In genomic region chr13:46006688-46007452, GRCh38 we compare ENCODE assay signal across 24 cellular contexts.
"Had no signal": no experiment of that assay in that cellular context is flagged by ENCODE, and none has a peak within 500 bp of the region (broad histone marks: within the 10 kb centered on the region; RNA-seq: fewer than 3 reads in every experiment).

No MANE protein-coding gene starts in this region.

- H3K9ac ChIP-seq: parathyroid adenoma had no signal

- H3K4me1 ChIP-seq: ascending aorta, heart right ventricle, parathyroid adenoma, tibial artery had no signal

- H3K4me3 Mint-ChIP-seq: activated CD8-positive, alpha-beta T cell treated with anti-CD3 and anti-CD28 coated beads, Interleukin-2, amount 10 ng/mL, durations not matched to agents 7 days and 5 days; activated naive CD4-positive, alpha-beta T cell treated with anti-CD3 and anti-CD28 coated beads, Interleukin-2, amount 50 U/mL, for 24 hours; activated T-helper 1 cell treated with anti-CD3 and anti-CD28 coated beads, Interleukin-12 subunit alpha, Interleukin-12 subunit beta, Interleukin-2, Interleukin-4 antibody, amounts not matched to agents 30 ng/mL and 10 ng/mL and 1 ng/mL, durations not matched to agents 14 hours and 24 hours and 36 hours; memory B cell; nephron progenitor cell; stimulated activated naive CD8-positive, alpha-beta T cell treated with anti-CD3 and anti-CD28 coated beads, Interleukin-15, Interleukin-2, amounts not matched to agents 100 ng/mL and 50 ng/mL, for 24 hours had no signal

- H3K27me3 ChIP-seq: ascending aorta, esophagus squamous epithelium, heart right ventricle, tibial artery had no signal

- H3K4me1 Mint-ChIP-seq: nephron progenitor cell had no signal

- H3K27ac ChIP-seq: ascending aorta, coronary artery, esophagus squamous epithelium, heart right ventricle, parathyroid adenoma, tibial artery, VCaP had no signal

- H3K79me2 ChIP-seq: parathyroid adenoma had no signal

- DNase-seq: activated CD4-positive, alpha-beta T cell treated with anti-CD3 and anti-CD28 coated beads for 1 hour; activated CD4-positive, alpha-beta T cell treated with anti-CD3 and anti-CD28 coated beads, Interleukin-2, amount 50 U/mL, for 1 hour; activated CD8-positive, alpha-beta T cell treated with anti-CD3 and anti-CD28 coated beads, Interleukin-2, amount 10 ng/mL, durations not matched to agents 7 days and 5 days; activated gamma-delta T cell treated with Interleukin-2 at 50 U/mL for 16 hours; cerebellar nuclear complex; esophagus squamous epithelium; foreskin fibroblast; heart right ventricle; left colon; nephron progenitor cell; nucleus accumbens; right cardiac atrium; stimulated activated CD4-positive, alpha-beta T cell treated with anti-CD3 and anti-CD28 coated beads, Interleukin-12 subunit alpha, Interleukin-12 subunit beta, amount 100 ng/mL, for 4 hours; stimulated activated CD4-positive, alpha-beta T cell treated with anti-CD3 and anti-CD28 coated beads, Interleukin-4, amount 100 ng/mL, for 4 hours; substantia nigra; tibial artery had no signal

- H3K9me3 Mint-ChIP-seq: activated naive CD4-positive, alpha-beta T cell treated with anti-CD3 and anti-CD28 coated beads, Interleukin-2, amount 50 U/mL, for 24 hours; activated T-helper 1 cell treated with anti-CD3 and anti-CD28 coated beads, Interleukin-12 subunit alpha, Interleukin-12 subunit beta, Interleukin-2, Interleukin-4 antibody, amounts not matched to agents 30 ng/mL and 10 ng/mL and 1 ng/mL, durations not matched to agents 14 hours and 24 hours and 36 hours; memory B cell; nephron progenitor cell; stimulated activated naive CD8-positive, alpha-beta T cell treated with anti-CD3 and anti-CD28 coated beads, Interleukin-15, Interleukin-2, amounts not matched to agents 100 ng/mL and 50 ng/mL, for 24 hours had no signal

- H3K4me3 ChIP-seq: ascending aorta, coronary artery, esophagus squamous epithelium, heart right ventricle, tibial artery had no signal

- H3K27ac Mint-ChIP-seq: activated CD8-positive, alpha-beta T cell treated with anti-CD3 and anti-CD28 coated beads, Interleukin-2, amount 10 ng/mL, durations not matched to agents 7 days and 5 days; activated naive CD4-positive, alpha-beta T cell treated with anti-CD3 and anti-CD28 coated beads, Interleukin-2, amount 50 U/mL, for 24 hours; activated T-helper 1 cell treated with anti-CD3 and anti-CD28 coated beads, Interleukin-12 subunit alpha, Interleukin-12 subunit beta, Interleukin-2, Interleukin-4 antibody, amounts not matched to agents 30 ng/mL and 10 ng/mL and 1 ng/mL, durations not matched to agents 14 hours and 24 hours and 36 hours; memory B cell; nephron progenitor cell; stimulated activated naive CD8-positive, alpha-beta T cell treated with anti-CD3 and anti-CD28 coated beads, Interleukin-15, Interleukin-2, amounts not matched to agents 100 ng/mL and 50 ng/mL, for 24 hours had no signal

- H3K9me3 ChIP-seq: ascending aorta, esophagus squamous epithelium, heart right ventricle, tibial artery had no signal

- ATAC-seq: activated CD8-positive, alpha-beta T cell treated with anti-CD3 and anti-CD28 coated beads, Interleukin-2, amount 10 ng/mL, durations not matched to agents 7 days and 5 days; heart right ventricle; left colon; right cardiac atrium had no signal

- H3K27me3 Mint-ChIP-seq: activated naive CD4-positive, alpha-beta T cell treated with anti-CD3 and anti-CD28 coated beads, Interleukin-2, amount 50 U/mL, for 24 hours; memory B cell; stimulated activated naive CD8-positive, alpha-beta T cell treated with anti-CD3 and anti-CD28 coated beads, Interleukin-15, Interleukin-2, amounts not matched to agents 100 ng/mL and 50 ng/mL, for 24 hours had no signal

- H2AFZ ChIP-seq: parathyroid adenoma had no signal
